In genomic region chr21:28903448-28903847, GRCh38 we compare ENCODE assay signal across 6 cellular contexts.
"Had no signal": no experiment of that assay in that cellular context is flagged by ENCODE, and none has a peak within 500 bp of the region (broad histone marks: within the 10 kb centered on the region; RNA-seq: fewer than 3 reads in every experiment).

No MANE protein-coding gene starts in this region.

- ATAC-seq: HepG2 had no signal

- H3K4me2 ChIP-seq: KMS-11 had no signal

- H3K27ac ChIP-seq: KMS-11 had no signal

- DNase-seq: GOT3, H9, HCEC 1CT had no signal

- FAIRE-seq: H54, HepG2 had no signal

- H3K9ac ChIP-seq: KMS-11 had no signal
